In genomic region chr2:230312638-230313037, GRCh38 we compare ENCODE assay signal across 22 cellular contexts. TPM values are rescaled to one million over a fixed set of nuclear protein-coding genes. Genes with fewer than 3 reads are reported as not detected.
DNase-seq lines count a peak whose midpoint lies in the region; ATAC-seq, FAIRE-seq and TF ChIP-seq lines count a peak whose summit lies in the region.
"Had no signal": no experiment of that assay in that cellular context is flagged by ENCODE, and none has a peak within 500 bp of the region (broad histone marks: within the 10 kb centered on the region; RNA-seq: fewer than 3 reads in every experiment).

No MANE protein-coding gene starts in this region.

- peak; percentile 68 for DNase-seq in EH (ENCODE audit: low read depth)
- DNase-seq in MG63, result peak; percentile 62
- DNase-seq in bronchial epithelial cell (ENCODE audit: low read depth), result peak; percentile 36
- DNase-seq in naive B cell, result no peak
- no peak for DNase-seq in SK-N-DZ (ENCODE audit: low spot score)
- DNase-seq in activated CD8-positive, alpha-beta T cell treated with anti-CD3 and anti-CD28 coated beads, Interleukin-2, amount 10 ng/mL, durations not matched to agents 7 days and 5 days, result no peak
- no peak for DNase-seq in stimulated activated CD4-positive, alpha-beta T cell treated with anti-CD3 and anti-CD28 coated beads, Interleukin-12 subunit alpha, Interleukin-12 subunit beta, amount 100 ng/mL, for 4 hours
- DNase-seq in kidney glomerular epithelial cell (lab: John Stamatoyannopoulos, UW), result no peak
- DNase-seq: activated CD4-positive, alpha-beta T cell treated with anti-CD3 and anti-CD28 coated beads for 48 hours; activated CD8-positive, alpha-beta memory T cell treated with anti-CD3 and anti-CD28 coated beads, Interleukin-2, amount 50 U/mL, for 48 hours; activated gamma-delta T cell; adrenal gland; Calu3; central memory CD4-positive, alpha-beta T cell; glutamatergic neuron; H7; NCI-H1930; NCI-H446 treated with DMSO at 0.1 percent for 48 hours; right cardiac atrium; stimulated activated CD4-positive, alpha-beta T cell treated with anti-CD3 and anti-CD28 coated beads, Interleukin-15, amount 100 ng/mL, for 24 hours had no signal

- H3K27me3 Mint-ChIP-seq in naive B cell, result no peaks in the 10 kb centered on the region
- H3K27me3 Mint-ChIP-seq in activated CD8-positive, alpha-beta T cell treated with anti-CD3 and anti-CD28 coated beads, Interleukin-2, amount 10 ng/mL, durations not matched to agents 7 days and 5 days (ENCODE audit: low read depth), result no peaks in the 10 kb centered on the region

- no peaks in the 10 kb centered on the region for H3K27me3 ChIP-seq in MG63
- no peaks in the 10 kb centered on the region for H3K27me3 ChIP-seq in bronchial epithelial cell (ENCODE audit: control insufficient read depth, insufficient read depth, low read length)
- H3K27me3 ChIP-seq: adrenal gland had no signal

- FAIRE-seq in bronchial epithelial cell (lab: Jason Lieb, UNC), result peak; percentile 13
- FAIRE-seq: TTC549 had no signal

- H3K36me3 ChIP-seq in MG63 (no peaks in the 10 kb centered on the region), bronchial epithelial cell (ENCODE audit: control insufficient read depth, insufficient read depth, low read length) (no peaks in the 10 kb centered on the region)
- H3K36me3 ChIP-seq: adrenal gland had no signal

- peaks cover 22 to 42% (median 22%) of the 10 kb centered on the region in 3 donors for H3K4me1 Mint-ChIP-seq in naive B cell
- peaks cover 12% of the 10 kb centered on the region for H3K4me1 Mint-ChIP-seq in activated CD8-positive, alpha-beta T cell treated with anti-CD3 and anti-CD28 coated beads, Interleukin-2, amount 10 ng/mL, durations not matched to agents 7 days and 5 days (ENCODE audit: low read depth)

- POLR2A ChIA-PET in activated CD8-positive, alpha-beta T cell treated with anti-CD3 and anti-CD28 coated beads, Interleukin-2, amount 10 ng/mL, durations not matched to agents 7 days and 5 days (lab: Charles Lee), result interaction anchor here (0.9 kb wide), 1 partner anchor 14 kb away, joined by 4 read pairs; the partner anchor contains the start of gene SP140L

- H3K36me3 Mint-ChIP-seq in naive B cell, result peaks cover 36% of the 10 kb centered on the region in 2 donors
- H3K36me3 Mint-ChIP-seq in activated CD8-positive, alpha-beta T cell treated with anti-CD3 and anti-CD28 coated beads, Interleukin-2, amount 10 ng/mL, durations not matched to agents 7 days and 5 days (ENCODE audit: low read depth), result peaks cover 50% of the 10 kb centered on the region

- no peaks in the 10 kb centered on the region for H3K9me3 ChIP-seq in MG63
- H3K9me3 ChIP-seq: adrenal gland had no signal

- H3K4me3 ChIP-seq in MG63 (no peak overlapping the region), bronchial epithelial cell (ENCODE audit: low read depth, low read length) (no peak overlapping the region)
- H3K4me3 ChIP-seq: adrenal gland had no signal

- H3K27ac Mint-ChIP-seq in naive B cell, result peak overlapping the region in 5 of 6 donors; percentile 49 to 73 (median 70)
- H3K27ac Mint-ChIP-seq in activated CD8-positive, alpha-beta T cell treated with anti-CD3 and anti-CD28 coated beads, Interleukin-2, amount 10 ng/mL, durations not matched to agents 7 days and 5 days, result no peak overlapping the region

- ATAC-seq in naive B cell (ENCODE audit: low read depth in 2 of 2), result no peak
- ATAC-seq in activated CD8-positive, alpha-beta T cell treated with anti-CD3 and anti-CD28 coated beads, Interleukin-2, amount 10 ng/mL, durations not matched to agents 7 days and 5 days, result no peak
- ATAC-seq: esophagus mucosa, right cardiac atrium had no signal

- H3K4me3 Mint-ChIP-seq in naive B cell, result peak overlapping the region in 1 of 8 donors; percentile 29
- H3K4me3 Mint-ChIP-seq in activated CD8-positive, alpha-beta T cell treated with anti-CD3 and anti-CD28 coated beads, Interleukin-2, amount 10 ng/mL, durations not matched to agents 7 days and 5 days, result no peak overlapping the region

- no peaks in the 10 kb centered on the region for H3K9me3 Mint-ChIP-seq in naive B cell
- H3K9me3 Mint-ChIP-seq in activated CD8-positive, alpha-beta T cell treated with anti-CD3 and anti-CD28 coated beads, Interleukin-2, amount 10 ng/mL, durations not matched to agents 7 days and 5 days (ENCODE audit: insufficient read depth), result no peaks in the 10 kb centered on the region

- CTCF ChIA-PET in activated CD8-positive, alpha-beta T cell treated with anti-CD3 and anti-CD28 coated beads, Interleukin-2, amount 10 ng/mL, durations not matched to agents 7 days and 5 days (lab: Charles Lee), result no interaction called here

- TF ChIP-seq CTCF in bronchial epithelial cell (IDR thresholded peaks at IDR 0.05; ENCODE audit: insufficient read depth, low read length, severe bottlenecking), result no peak

RNA-seq across cellular contexts. Expression of gene SP140L, which starts 14.4 kb away (rescaled TPM):
- total RNA-seq in MG63 (2014; rRNA removed; shearing (Covaris generic); ENCODE audit: low replicate concordance), result 3.8 and 4.7 TPM in 2 replicates
- 1.6 and 3.6 TPM in 2 replicates for total RNA-seq in bronchial epithelial cell
- 10 to 100 TPM; 48.5 to 82.4 (median 54.0) TPM for polyA plus RNA-seq in naive B cell (ENCODE audit: low read depth in 6 of 6)
- polyA plus RNA-seq in SK-N-DZ (2014; cell fraction: cytosol; rRNA removed), result not detected in 2 replicates
- not detected in 2 replicates for polyA plus RNA-seq in SK-N-DZ (2014; cell fraction: nucleus; rRNA removed)
- total RNA-seq in activated CD8-positive, alpha-beta T cell treated with anti-CD3 and anti-CD28 coated beads, Interleukin-2, amount 10 ng/mL, durations not matched to agents 7 days and 5 days, result 10 to 100 TPM; 90.5 to 96.2 TPM

Comparison
In these comparisons a context has a peak if more than half of its experiments do, and no peak if none do; other contexts are left out.
1. DNase-seq: peak in EH (single experiment), MG63 (single experiment) and bronchial epithelial cell (single experiment); none in naive B cell (single experiment), SK-N-DZ (single experiment), activated CD8-positive, alpha-beta T cell treated with anti-CD3 and anti-CD28 coated beads, Interleukin-2, amount 10 ng/mL, durations not matched to agents 7 days and 5 days (single experiment), stimulated activated CD4-positive, alpha-beta T cell treated with anti-CD3 and anti-CD28 coated beads, Interleukin-12 subunit alpha, Interleukin-12 subunit beta, amount 100 ng/mL, for 4 hours (single experiment) and kidney glomerular epithelial cell (single experiment).
2. RNA of gene SP140L, which starts 14.4 kb away (total RNA-seq): 90.5 to 96.2 TPM in activated CD8-positive, alpha-beta T cell treated with anti-CD3 and anti-CD28 coated beads, Interleukin-2, amount 10 ng/mL, durations not matched to agents 7 days and 5 days; 3.8 to 4.7 TPM in MG63 and 1.6 to 3.6 TPM in bronchial epithelial cell; every median in the first group is over 10 times any median in the second.